In genomic region chr1:183278736-183279591, GRCh38 we compare ENCODE assay signal across 12 cellular contexts.
DNase-seq lines count a peak whose midpoint lies in the region; ATAC-seq, FAIRE-seq and TF ChIP-seq lines count a peak whose summit lies in the region.
"Had no signal": no experiment of that assay in that cellular context is flagged by ENCODE, and none has a peak within 500 bp of the region (broad histone marks: within the 10 kb centered on the region; RNA-seq: fewer than 3 reads in every experiment).

No MANE protein-coding gene starts in this region.

- DNase-seq in right lobe of liver = no peak
- no peak for DNase-seq in HepG2 (ENCODE audit: low spot score)
- peak; percentile 77 for DNase-seq in kidney tubule cell (ENCODE audit: low spot score)
- no peak for DNase-seq in activated T-helper 1 cell treated with anti-CD3 and anti-CD28 coated beads, Interleukin-12 subunit alpha, Interleukin-12 subunit beta, Interleukin-2, Interleukin-4 antibody, amounts not matched to agents 30 ng/mL and 10 ng/mL and 1 ng/mL, durations not matched to agents 14 hours and 24 hours and 36 hours (ENCODE audit: low spot score)
- no peak for DNase-seq in GM13976 (ENCODE audit: low spot score)
- DNase-seq: CD8-positive, alpha-beta memory T cell; dorsolateral prefrontal cortex; small intestine had no signal

- no peak for TF ChIP-seq RAD21 in HepG2 (CRISPR knock-in tag; IDR thresholded peaks at IDR 0.05)

- TF ChIP-seq CTCF in right lobe of liver (IDR thresholded peaks at IDR 0.05) = no peak
- no peak for TF ChIP-seq CTCF in HepG2 (CRISPR knock-in tag; IDR thresholded peaks at IDR 0.05)
- TF ChIP-seq CTCF in brain (conservative IDR thresholded peaks at IDR 0.05) = no peak
- TF ChIP-seq CTCF in GM13976 (IDR thresholded peaks at IDR 0.05; ENCODE audit: borderline replicate concordance, control extremely low read depth, extremely low read depth, insufficient read depth, missing control alignments) = no peak

- in situ Hi-C loops in HepG2 (cut with HindIII; ENCODE audit: extremely low pct_ligation_motif_present, low pct_unique_long_range_greater_than_20kb) = loop anchor here (25.0 kb wide), 1 partner anchor 283 kb away; no protein-coding TSS in a partner anchor
- in situ Hi-C loops in GM13976 (cut with MboI; ENCODE audit: low sequenced_read_pairs, unreplicated experiment) = loop anchor here (25.0 kb wide), 1 partner anchor 283 kb away; no protein-coding TSS in a partner anchor

- no peaks in the 10 kb centered on the region for H3K79me2 ChIP-seq in HepG2 (ENCODE audit: insufficient read depth, low read length)

- H3K27me3 Mint-ChIP-seq in brain = no peaks in the 10 kb centered on the region
- peaks cover 5% of the 10 kb centered on the region for H3K27me3 Mint-ChIP-seq in activated T-helper 1 cell treated with anti-CD3 and anti-CD28 coated beads, Interleukin-12 subunit alpha, Interleukin-12 subunit beta, Interleukin-2, Interleukin-4 antibody, amounts not matched to agents 30 ng/mL and 10 ng/mL and 1 ng/mL, durations not matched to agents 14 hours and 24 hours and 36 hours (ENCODE audit: insufficient read depth)

- H3K4me3 ChIP-seq in right lobe of liver (no peak overlapping the region), HepG2 (replicated peaks in 1 of 3; ENCODE audit: insufficient read depth in 1 of 3, low read depth in 2 of 3, low read length in 3 of 3) (no peak overlapping the region)
- H3K4me3 ChIP-seq: dorsolateral prefrontal cortex had no signal

- TF ChIP-seq POLR2A in right lobe of liver (IDR thresholded peaks at IDR 0.05) (no peak), HepG2 (IDR thresholded peaks at IDR 0.05; ENCODE audit: insufficient read depth in 1 of 2, low read depth in 2 of 2, low read length in 2 of 2) (no peak)

- POLR2A ChIA-PET in HepG2 (lab: Yijun Ruan, JAX) = no interaction called here

- H3K36me3 Mint-ChIP-seq in brain = peaks cover 10% of the 10 kb centered on the region
- no peaks in the 10 kb centered on the region for H3K36me3 Mint-ChIP-seq in activated T-helper 1 cell treated with anti-CD3 and anti-CD28 coated beads, Interleukin-12 subunit alpha, Interleukin-12 subunit beta, Interleukin-2, Interleukin-4 antibody, amounts not matched to agents 30 ng/mL and 10 ng/mL and 1 ng/mL, durations not matched to agents 14 hours and 24 hours and 36 hours (ENCODE audit: low read depth)
- H3K36me3 Mint-ChIP-seq: CD8-positive, alpha-beta memory T cell; IgD-negative memory B cell had no signal

- peak overlapping the region in 1 of 5 experiments; percentile 30 for H3K4me3 Mint-ChIP-seq in brain
- H3K4me3 Mint-ChIP-seq in activated T-helper 1 cell treated with anti-CD3 and anti-CD28 coated beads, Interleukin-12 subunit alpha, Interleukin-12 subunit beta, Interleukin-2, Interleukin-4 antibody, amounts not matched to agents 30 ng/mL and 10 ng/mL and 1 ng/mL, durations not matched to agents 14 hours and 24 hours and 36 hours = no peak overlapping the region
- H3K4me3 Mint-ChIP-seq: CD8-positive, alpha-beta memory T cell; IgD-negative memory B cell had no signal

- CTCF ChIA-PET in HepG2 (lab: Yijun Ruan, JAX; ENCODE audit: low intra/inter-chr PET ratio, low total read pairs) = no interaction called here

- no peak overlapping the region for H2AFZ ChIP-seq in HepG2 (ENCODE audit: low read length)

- H3K4me1 Mint-ChIP-seq in brain = peaks cover 50% of the 10 kb centered on the region
- H3K4me1 Mint-ChIP-seq in activated T-helper 1 cell treated with anti-CD3 and anti-CD28 coated beads, Interleukin-12 subunit alpha, Interleukin-12 subunit beta, Interleukin-2, Interleukin-4 antibody, amounts not matched to agents 30 ng/mL and 10 ng/mL and 1 ng/mL, durations not matched to agents 14 hours and 24 hours and 36 hours (ENCODE audit: low read depth) = peaks cover 6% of the 10 kb centered on the region
- H3K4me1 Mint-ChIP-seq: CD8-positive, alpha-beta memory T cell had no signal

- H3K4me1 ChIP-seq in right lobe of liver (no peaks in the 10 kb centered on the region), HepG2 (ENCODE audit: insufficient read depth, low read length) (no peaks in the 10 kb centered on the region)

- H3K9me3 Mint-ChIP-seq in brain = peaks cover 0 to 2% (median 0%) of the 10 kb centered on the region in 5 experiments
- no peaks in the 10 kb centered on the region for H3K9me3 Mint-ChIP-seq in activated T-helper 1 cell treated with anti-CD3 and anti-CD28 coated beads, Interleukin-12 subunit alpha, Interleukin-12 subunit beta, Interleukin-2, Interleukin-4 antibody, amounts not matched to agents 30 ng/mL and 10 ng/mL and 1 ng/mL, durations not matched to agents 14 hours and 24 hours and 36 hours
- H3K9me3 Mint-ChIP-seq: CD8-positive, alpha-beta memory T cell; IgD-negative memory B cell had no signal

- peak overlapping the region in 2 of 3 donors; percentile 29 to 54 for H3K27ac ChIP-seq in right lobe of liver
- H3K27ac ChIP-seq in HepG2 (ENCODE audit: extremely low read length, insufficient read depth, low read length) = no peak overlapping the region

- H3K36me3 ChIP-seq in right lobe of liver = no peaks in the 10 kb centered on the region
- no peaks in the 10 kb centered on the region for H3K36me3 ChIP-seq in HepG2 (replicated peaks in 1 of 2; ENCODE audit: control insufficient read depth in 1 of 2, insufficient read depth in 2 of 2, low read length in 2 of 2)

- intact Hi-C loops in right lobe of liver (cut with DNase I) (no loop called here), HepG2 (cut with micrococcal nuclease; ENCODE audit: unreplicated experiment) (no loop called here)
- intact Hi-C loops in activated T-helper 1 cell treated with anti-CD3 and anti-CD28 coated beads, Interleukin-12 subunit alpha, Interleukin-12 subunit beta, Interleukin-2, Interleukin-4 antibody, amounts not matched to agents 30 ng/mL and 10 ng/mL and 1 ng/mL, durations not matched to agents 14 hours and 24 hours and 36 hours (cut with micrococcal nuclease) = no loop called here

- H3K9ac ChIP-seq in HepG2 (ENCODE audit: insufficient read depth, low read depth, low read length) = no peak overlapping the region

- BruUV-seq in HepG2 (replicated peaks; lab: Mats Ljungman, UMichigan) = no TSS peak

- no peak overlapping the region for H3K4me2 ChIP-seq in HepG2 (ENCODE audit: low read depth, low read length)

- ATAC-seq in right lobe of liver = peak in 2 of 4 donors; percentile 3 to 11
- no peak for ATAC-seq in HepG2
- ATAC-seq in GM19452 (IDR thresholded peaks at IDR 0.05; ENCODE audit: unreplicated experiment) = no peak
- ATAC-seq in HG03175 (IDR thresholded peaks at IDR 0.05; ENCODE audit: unreplicated experiment) = no peak

- no peaks in the 10 kb centered on the region for H4K20me1 ChIP-seq in HepG2 (ENCODE audit: insufficient read depth, low read length)

- FAIRE-seq in HepG2 (lab: Jason Lieb, UNC) = no peak
- FAIRE-seq: small intestine had no signal

- TF ChIP-seq EP300 in HepG2 (IDR thresholded peaks at IDR 0.05; ENCODE audit: low read depth in 2 of 2, low read length in 2 of 2) (no peak), HepG2 (CRISPR knock-in tag; IDR thresholded peaks at IDR 0.05; ENCODE audit: borderline replicate concordance) (no peak)

- H3K9me3 ChIP-seq in right lobe of liver = no peaks in the 10 kb centered on the region
- H3K9me3 ChIP-seq in HepG2 (ENCODE audit: low read length) = no peaks in the 10 kb centered on the region

- H3K27me3 ChIP-seq in right lobe of liver = no peaks in the 10 kb centered on the region
- peaks cover 4 to 19% of the 10 kb centered on the region in 2 experiments; a peak in 4 of 5 replicates for H3K27me3 ChIP-seq in HepG2 (ENCODE audit: control insufficient read depth in 1 of 2, insufficient read depth in 2 of 2, low read length in 2 of 2)
- H3K27me3 ChIP-seq: dorsolateral prefrontal cortex had no signal

- H3K27ac Mint-ChIP-seq in brain = peak overlapping the region in 4 of 5 experiments; percentile 40 to 74 (median 56)
- no peak overlapping the region for H3K27ac Mint-ChIP-seq in activated T-helper 1 cell treated with anti-CD3 and anti-CD28 coated beads, Interleukin-12 subunit alpha, Interleukin-12 subunit beta, Interleukin-2, Interleukin-4 antibody, amounts not matched to agents 30 ng/mL and 10 ng/mL and 1 ng/mL, durations not matched to agents 14 hours and 24 hours and 36 hours
- H3K27ac Mint-ChIP-seq: IgD-negative memory B cell had no signal

- 49% methylated on average over 5 of the region's 12 CpGs for WGBS in right lobe of liver (ENCODE audit: insufficient coverage, low coverage, low lambda C conversion rate, missing lambda C conversion rate)
- 22% methylated on average over 10 of the region's 12 CpGs for WGBS in HepG2 (ENCODE audit: low lambda C conversion rate)

TF ChIP-seq in HepG2, 621 proteins besides CTCF, POLR2A, EP300 and RAD21:
- no peak for TF ChIP-seq ZNF367 (CRISPR knock-in tag; IDR thresholded peaks at IDR 0.05; ENCODE audit: borderline replicate concordance)
- TF ChIP-seq, protein P1, sequence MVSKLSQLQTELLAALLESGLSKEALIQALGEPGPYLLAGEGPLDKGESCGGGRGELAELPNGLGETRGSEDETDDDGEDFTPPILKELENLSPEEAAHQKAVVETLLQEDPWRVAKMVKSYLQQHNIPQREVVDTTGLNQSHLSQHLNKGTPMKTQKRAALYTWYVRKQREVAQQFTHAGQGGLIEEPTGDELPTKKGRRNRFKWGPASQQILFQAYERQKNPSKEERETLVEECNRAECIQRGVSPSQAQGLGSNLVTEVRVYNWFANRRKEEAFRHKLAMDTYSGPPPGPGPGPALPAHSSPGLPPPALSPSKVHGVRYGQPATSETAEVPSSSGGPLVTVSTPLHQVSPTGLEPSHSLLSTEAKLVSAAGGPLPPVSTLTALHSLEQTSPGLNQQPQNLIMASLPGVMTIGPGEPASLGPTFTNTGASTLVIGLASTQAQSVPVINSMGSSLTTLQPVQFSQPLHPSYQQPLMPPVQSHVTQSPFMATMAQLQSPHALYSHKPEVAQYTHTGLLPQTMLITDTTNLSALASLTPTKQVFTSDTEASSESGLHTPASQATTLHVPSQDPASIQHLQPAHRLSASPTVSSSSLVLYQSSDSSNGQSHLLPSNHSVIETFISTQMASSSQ (IDR thresholded peaks at IDR 0.05; ENCODE audit: low read depth) = no peak
- TF ChIP-seq, protein P1 (CRISPR knock-in tag; IDR thresholded peaks at IDR 0.05; ENCODE audit: borderline replicate concordance) = no peak
TF ChIP-seq in HepG2: peak in this region for 0.
